ENCODE assay signal across 1 cellular context in the genomic region with DNA sequence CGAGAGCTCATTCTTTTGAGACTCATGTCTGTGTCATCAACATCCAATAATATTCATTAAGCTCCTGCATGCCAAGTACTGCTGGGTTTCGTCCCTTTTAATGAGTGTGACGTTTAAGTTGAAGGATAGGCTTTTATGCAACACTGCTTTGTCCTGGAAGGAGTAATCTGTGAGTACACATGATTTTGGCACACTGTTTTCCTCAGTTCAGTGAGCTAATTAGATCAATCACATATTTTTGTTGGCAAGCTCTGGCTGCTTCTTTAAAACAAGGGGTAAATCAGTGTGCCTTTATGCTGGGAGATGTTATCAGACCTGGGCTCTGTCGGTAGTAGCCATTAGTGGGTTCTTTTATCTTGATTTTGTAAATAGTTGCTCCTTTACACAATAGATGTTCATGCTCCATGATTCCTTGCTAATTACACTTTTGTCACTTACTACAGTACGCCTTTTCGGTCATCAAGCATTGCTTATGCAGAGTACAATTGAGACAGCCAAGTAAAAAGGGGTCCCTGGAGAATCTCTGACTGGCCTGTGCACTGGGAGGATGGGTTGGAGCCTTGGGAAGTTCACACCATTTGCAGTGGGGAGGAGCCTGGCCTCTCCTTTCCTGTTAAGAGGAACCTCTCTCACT.
A peak's percentile ranks its signal among the peaks of the same experiment; 100 is the strongest.
TF ChIP-seq lines count a peak whose summit lies in the region.

No MANE protein-coding gene starts in this region.

TF ChIP-seq in HEK293, 187 proteins besides CTCF, POLR2A, EP300 and RAD21 (continued from another document and continues in another):
- no peak for TF ChIP-seq ZNF473 (tag by site-specific recombination; IDR thresholded peaks at IDR 0.05)
- TF ChIP-seq YY2 (tag by site-specific recombination; IDR thresholded peaks at IDR 0.05) = no peak
- TF ChIP-seq ZNF324 (tag by site-specific recombination; IDR thresholded peaks at IDR 0.05) = no peak
- TF ChIP-seq ZBTB48 (tag by site-specific recombination; IDR thresholded peaks at IDR 0.05) = no peak
- no peak for TF ChIP-seq ZNF174 (tag by site-specific recombination; IDR thresholded peaks at IDR 0.05)
- peak; percentile 82 for TF ChIP-seq ZXDB (tag by site-specific recombination; IDR thresholded peaks at IDR 0.05)
- TF ChIP-seq, protein P1, sequence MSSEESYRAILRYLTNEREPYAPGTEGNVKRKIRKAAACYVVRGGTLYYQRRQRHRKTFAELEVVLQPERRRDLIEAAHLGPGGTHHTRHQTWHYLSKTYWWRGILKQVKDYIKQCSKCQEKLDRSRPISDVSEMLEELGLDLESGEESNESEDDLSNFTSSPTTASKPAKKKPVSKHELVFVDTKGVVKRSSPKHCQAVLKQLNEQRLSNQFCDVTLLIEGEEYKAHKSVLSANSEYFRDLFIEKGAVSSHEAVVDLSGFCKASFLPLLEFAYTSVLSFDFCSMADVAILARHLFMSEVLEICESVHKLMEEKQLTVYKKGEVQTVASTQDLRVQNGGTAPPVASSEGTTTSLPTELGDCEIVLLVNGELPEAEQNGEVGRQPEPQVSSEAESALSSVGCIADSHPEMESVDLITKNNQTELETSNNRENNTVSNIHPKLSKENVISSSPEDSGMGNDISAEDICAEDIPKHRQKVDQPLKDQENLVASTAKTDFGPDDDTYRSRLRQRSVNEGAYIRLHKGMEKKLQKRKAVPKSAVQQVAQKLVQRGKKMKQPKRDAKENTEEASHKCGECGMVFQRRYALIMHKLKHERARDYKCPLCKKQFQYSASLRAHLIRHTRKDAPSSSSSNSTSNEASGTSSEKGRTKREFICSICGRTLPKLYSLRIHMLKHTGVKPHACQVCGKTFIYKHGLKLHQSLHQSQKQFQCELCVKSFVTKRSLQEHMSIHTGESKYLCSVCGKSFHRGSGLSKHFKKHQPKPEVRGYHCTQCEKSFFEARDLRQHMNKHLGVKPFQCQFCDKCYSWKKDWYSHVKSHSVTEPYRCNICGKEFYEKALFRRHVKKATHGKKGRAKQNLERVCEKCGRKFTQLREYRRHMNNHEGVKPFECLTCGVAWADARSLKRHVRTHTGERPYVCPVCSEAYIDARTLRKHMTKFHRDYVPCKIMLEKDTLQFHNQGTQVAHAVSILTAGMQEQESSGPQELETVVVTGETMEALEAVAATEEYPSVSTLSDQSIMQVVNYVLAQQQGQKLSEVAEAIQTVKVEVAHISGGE (tag by site-specific recombination; conservative IDR thresholded peaks at IDR 0.05; ENCODE audit: low read depth) = no peak
- TF ChIP-seq ZNF132 (tag by site-specific recombination; IDR thresholded peaks at IDR 0.05; ENCODE audit: borderline replicate concordance) = no peak
- no peak for TF ChIP-seq ZNF776 (tag by site-specific recombination; IDR thresholded peaks at IDR 0.05; ENCODE audit: borderline replicate concordance)
- TF ChIP-seq ZNF777 (tag by site-specific recombination; IDR thresholded peaks at IDR 0.05; ENCODE audit: borderline replicate concordance) = no peak
- TF ChIP-seq, protein P2, sequence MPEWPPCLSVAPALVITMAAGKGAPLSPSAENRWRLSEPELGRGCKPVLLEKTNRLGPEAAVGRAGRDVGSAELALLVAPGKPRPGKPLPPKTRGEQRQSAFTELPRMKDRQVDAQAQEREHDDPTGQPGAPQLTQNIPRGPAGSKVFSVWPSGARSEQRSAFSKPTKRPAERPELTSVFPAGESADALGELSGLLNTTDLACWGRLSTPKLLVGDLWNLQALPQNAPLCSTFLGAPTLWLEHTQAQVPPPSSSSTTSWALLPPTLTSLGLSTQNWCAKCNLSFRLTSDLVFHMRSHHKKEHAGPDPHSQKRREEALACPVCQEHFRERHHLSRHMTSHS (tag by site-specific recombination; IDR thresholded peaks at IDR 0.05) = 0 out of 2 replicates have a peak, but pooled peaks have one; percentile 20
- TF ChIP-seq ZNF391 (tag by site-specific recombination; IDR thresholded peaks at IDR 0.05; ENCODE audit: borderline replicate concordance, low read depth) = peak; percentile 81
- TF ChIP-seq BCL11A (tag by site-specific recombination; IDR thresholded peaks at IDR 0.05; ENCODE audit: low read depth) = peak; percentile 54; the same call in 1 of the 2 replicates
- TF ChIP-seq ZNF24 (tag by site-specific recombination; IDR thresholded peaks at IDR 0.05) = peak; percentile 88
- TF ChIP-seq ZNF211 (tag by site-specific recombination; IDR thresholded peaks at IDR 0.05; ENCODE audit: low read depth) = no peak
- TF ChIP-seq, protein P3, sequence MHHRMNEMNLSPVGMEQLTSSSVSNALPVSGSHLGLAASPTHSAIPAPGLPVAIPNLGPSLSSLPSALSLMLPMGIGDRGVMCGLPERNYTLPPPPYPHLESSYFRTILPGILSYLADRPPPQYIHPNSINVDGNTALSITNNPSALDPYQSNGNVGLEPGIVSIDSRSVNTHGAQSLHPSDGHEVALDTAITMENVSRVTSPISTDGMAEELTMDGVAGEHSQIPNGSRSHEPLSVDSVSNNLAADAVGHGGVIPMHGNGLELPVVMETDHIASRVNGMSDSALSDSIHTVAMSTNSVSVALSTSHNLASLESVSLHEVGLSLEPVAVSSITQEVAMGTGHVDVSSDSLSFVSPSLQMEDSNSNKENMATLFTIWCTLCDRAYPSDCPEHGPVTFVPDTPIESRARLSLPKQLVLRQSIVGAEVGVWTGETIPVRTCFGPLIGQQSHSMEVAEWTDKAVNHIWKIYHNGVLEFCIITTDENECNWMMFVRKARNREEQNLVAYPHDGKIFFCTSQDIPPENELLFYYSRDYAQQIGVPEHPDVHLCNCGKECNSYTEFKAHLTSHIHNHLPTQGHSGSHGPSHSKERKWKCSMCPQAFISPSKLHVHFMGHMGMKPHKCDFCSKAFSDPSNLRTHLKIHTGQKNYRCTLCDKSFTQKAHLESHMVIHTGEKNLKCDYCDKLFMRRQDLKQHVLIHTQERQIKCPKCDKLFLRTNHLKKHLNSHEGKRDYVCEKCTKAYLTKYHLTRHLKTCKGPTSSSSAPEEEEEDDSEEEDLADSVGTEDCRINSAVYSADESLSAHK (tag by site-specific recombination; IDR thresholded peaks at IDR 0.05) = peak; percentile 75; the same call in 1 of the 2 replicates
- TF ChIP-seq MYNN (tag by site-specific recombination; IDR thresholded peaks at IDR 0.05; ENCODE audit: borderline replicate concordance) = peak; percentile 88
- TF ChIP-seq, protein P4, sequence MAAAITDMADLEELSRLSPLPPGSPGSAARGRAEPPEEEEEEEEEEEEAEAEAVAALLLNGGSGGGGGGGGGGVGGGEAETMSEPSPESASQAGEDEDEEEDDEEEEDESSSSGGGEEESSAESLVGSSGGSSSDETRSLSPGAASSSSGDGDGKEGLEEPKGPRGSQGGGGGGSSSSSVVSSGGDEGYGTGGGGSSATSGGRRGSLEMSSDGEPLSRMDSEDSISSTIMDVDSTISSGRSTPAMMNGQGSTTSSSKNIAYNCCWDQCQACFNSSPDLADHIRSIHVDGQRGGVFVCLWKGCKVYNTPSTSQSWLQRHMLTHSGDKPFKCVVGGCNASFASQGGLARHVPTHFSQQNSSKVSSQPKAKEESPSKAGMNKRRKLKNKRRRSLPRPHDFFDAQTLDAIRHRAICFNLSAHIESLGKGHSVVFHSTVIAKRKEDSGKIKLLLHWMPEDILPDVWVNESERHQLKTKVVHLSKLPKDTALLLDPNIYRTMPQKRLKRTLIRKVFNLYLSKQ (tag by site-specific recombination; IDR thresholded peaks at IDR 0.05; ENCODE audit: borderline replicate concordance) = no peak
- TF ChIP-seq ZNF354C (tag by site-specific recombination; IDR thresholded peaks at IDR 0.05; ENCODE audit: borderline replicate concordance, low read depth) = no peak
- TF ChIP-seq, protein P5, sequence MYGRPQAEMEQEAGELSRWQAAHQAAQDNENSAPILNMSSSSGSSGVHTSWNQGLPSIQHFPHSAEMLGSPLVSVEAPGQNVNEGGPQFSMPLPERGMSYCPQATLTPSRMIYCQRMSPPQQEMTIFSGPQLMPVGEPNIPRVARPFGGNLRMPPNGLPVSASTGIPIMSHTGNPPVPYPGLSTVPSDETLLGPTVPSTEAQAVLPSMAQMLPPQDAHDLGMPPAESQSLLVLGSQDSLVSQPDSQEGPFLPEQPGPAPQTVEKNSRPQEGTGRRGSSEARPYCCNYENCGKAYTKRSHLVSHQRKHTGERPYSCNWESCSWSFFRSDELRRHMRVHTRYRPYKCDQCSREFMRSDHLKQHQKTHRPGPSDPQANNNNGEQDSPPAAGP (tag by site-specific recombination; IDR thresholded peaks at IDR 0.05) = peak; percentile 61
- TF ChIP-seq ZNF629 (tag by site-specific recombination; IDR thresholded peaks at IDR 0.05) = peak; percentile 98
- peak; percentile 73 for TF ChIP-seq ZEB2 (tag by site-specific recombination; IDR thresholded peaks at IDR 0.05)
- no peak for TF ChIP-seq REPIN1 (tag by site-specific recombination; IDR thresholded peaks at IDR 0.05; ENCODE audit: low read depth)
- TF ChIP-seq ZFP69B (tag by site-specific recombination; IDR thresholded peaks at IDR 0.05) = peak; percentile 40; the same call in 1 of the 2 replicates
- TF ChIP-seq, protein P6, sequence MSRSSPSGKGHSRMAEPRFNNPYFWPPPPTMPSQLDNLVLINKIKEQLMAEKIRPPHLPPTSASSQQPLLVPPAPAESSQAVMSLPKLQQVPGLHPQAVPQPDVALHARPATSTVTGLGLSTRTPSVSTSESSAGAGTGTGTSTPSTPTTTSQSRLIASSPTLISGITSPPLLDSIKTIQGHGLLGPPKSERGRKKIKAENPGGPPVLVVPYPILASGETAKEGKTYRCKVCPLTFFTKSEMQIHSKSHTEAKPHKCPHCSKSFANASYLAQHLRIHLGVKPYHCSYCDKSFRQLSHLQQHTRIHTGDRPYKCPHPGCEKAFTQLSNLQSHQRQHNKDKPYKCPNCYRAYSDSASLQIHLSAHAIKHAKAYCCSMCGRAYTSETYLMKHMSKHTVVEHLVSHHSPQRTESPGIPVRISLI (tag by site-specific recombination; IDR thresholded peaks at IDR 0.05) = no peak
- no peak for TF ChIP-seq ZNF596 (tag by site-specific recombination; IDR thresholded peaks at IDR 0.05)
- TF ChIP-seq ZNF555 (tag by site-specific recombination; conservative IDR thresholded peaks at IDR 0.05) = no peak
- no peak for TF ChIP-seq ZNF514 (tag by site-specific recombination; IDR thresholded peaks at IDR 0.05)
- TF ChIP-seq ZNF350 (tag by site-specific recombination; IDR thresholded peaks at IDR 0.05) = no peak
- TF ChIP-seq ZNF585B (tag by site-specific recombination; IDR thresholded peaks at IDR 0.05) = no peak
- TF ChIP-seq, protein P7, sequence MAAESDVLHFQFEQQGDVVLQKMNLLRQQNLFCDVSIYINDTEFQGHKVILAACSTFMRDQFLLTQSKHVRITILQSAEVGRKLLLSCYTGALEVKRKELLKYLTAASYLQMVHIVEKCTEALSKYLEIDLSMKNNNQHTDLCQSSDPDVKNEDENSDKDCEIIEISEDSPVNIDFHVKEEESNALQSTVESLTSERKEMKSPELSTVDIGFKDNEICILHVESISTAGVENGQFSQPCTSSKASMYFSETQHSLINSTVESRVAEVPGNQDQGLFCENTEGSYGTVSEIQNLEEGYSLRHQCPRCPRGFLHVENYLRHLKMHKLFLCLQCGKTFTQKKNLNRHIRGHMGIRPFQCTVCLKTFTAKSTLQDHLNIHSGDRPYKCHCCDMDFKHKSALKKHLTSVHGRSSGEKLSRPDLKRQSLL (tag by site-specific recombination; IDR thresholded peaks at IDR 0.05) = no peak
- TF ChIP-seq, protein P8, sequence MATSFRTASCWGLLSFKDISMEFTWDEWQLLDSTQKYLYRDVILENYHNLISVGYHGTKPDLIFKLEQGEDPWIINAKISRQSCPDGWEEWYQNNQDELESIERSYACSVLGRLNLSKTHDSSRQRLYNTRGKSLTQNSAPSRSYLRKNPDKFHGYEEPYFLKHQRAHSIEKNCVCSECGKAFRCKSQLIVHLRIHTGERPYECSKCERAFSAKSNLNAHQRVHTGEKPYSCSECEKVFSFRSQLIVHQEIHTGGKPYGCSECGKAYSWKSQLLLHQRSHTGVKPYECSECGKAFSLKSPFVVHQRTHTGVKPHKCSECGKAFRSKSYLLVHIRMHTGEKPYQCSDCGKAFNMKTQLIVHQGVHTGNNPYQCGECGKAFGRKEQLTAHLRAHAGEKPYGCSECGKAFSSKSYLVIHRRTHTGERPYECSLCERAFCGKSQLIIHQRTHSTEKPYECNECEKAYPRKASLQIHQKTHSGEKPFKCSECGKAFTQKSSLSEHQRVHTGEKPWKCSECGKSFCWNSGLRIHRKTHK (tag by site-specific recombination; IDR thresholded peaks at IDR 0.05) = no peak
- no peak for TF ChIP-seq ZNF202 (tag by site-specific recombination; IDR thresholded peaks at IDR 0.05; ENCODE audit: borderline replicate concordance)
- TF ChIP-seq, protein P9, sequence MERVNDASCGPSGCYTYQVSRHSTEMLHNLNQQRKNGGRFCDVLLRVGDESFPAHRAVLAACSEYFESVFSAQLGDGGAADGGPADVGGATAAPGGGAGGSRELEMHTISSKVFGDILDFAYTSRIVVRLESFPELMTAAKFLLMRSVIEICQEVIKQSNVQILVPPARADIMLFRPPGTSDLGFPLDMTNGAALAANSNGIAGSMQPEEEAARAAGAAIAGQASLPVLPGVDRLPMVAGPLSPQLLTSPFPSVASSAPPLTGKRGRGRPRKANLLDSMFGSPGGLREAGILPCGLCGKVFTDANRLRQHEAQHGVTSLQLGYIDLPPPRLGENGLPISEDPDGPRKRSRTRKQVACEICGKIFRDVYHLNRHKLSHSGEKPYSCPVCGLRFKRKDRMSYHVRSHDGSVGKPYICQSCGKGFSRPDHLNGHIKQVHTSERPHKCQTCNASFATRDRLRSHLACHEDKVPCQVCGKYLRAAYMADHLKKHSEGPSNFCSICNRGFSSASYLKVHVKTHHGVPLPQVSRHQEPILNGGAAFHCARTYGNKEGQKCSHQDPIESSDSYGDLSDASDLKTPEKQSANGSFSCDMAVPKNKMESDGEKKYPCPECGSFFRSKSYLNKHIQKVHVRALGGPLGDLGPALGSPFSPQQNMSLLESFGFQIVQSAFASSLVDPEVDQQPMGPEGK (tag by site-specific recombination; IDR thresholded peaks at IDR 0.05) = 0 out of 2 replicates have a peak, but pooled peaks have one; percentile 43
- TF ChIP-seq ZNF157 (tag by site-specific recombination; IDR thresholded peaks at IDR 0.05) = peak; percentile 70
- TF ChIP-seq ZNF223 (tag by site-specific recombination; IDR thresholded peaks at IDR 0.05) = no peak
- TF ChIP-seq ZNF510 (tag by site-specific recombination; IDR thresholded peaks at IDR 0.05; ENCODE audit: insufficient replicate concordance) = no peak
- peak; percentile 84 for TF ChIP-seq ZNF10 (tag by site-specific recombination; IDR thresholded peaks at IDR 0.05)
- TF ChIP-seq, protein P10, sequence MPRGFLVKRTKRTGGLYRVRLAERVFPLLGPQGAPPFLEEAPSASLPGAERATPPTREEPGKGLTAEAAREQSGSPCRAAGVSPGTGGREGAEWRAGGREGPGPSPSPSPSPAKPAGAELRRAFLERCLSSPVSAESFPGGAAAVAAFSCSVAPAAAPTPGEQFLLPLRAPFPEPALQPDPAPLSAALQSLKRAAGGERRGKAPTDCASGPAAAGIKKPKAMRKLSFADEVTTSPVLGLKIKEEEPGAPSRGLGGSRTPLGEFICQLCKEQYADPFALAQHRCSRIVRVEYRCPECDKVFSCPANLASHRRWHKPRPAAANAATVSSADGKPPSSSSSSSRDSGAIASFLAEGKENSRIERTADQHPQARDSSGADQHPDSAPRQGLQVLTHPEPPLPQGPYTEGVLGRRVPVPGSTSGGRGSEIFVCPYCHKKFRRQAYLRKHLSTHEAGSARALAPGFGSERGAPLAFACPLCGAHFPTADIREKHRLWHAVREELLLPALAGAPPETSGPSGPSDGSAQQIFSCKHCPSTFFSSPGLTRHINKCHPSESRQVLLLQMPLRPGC (tag by site-specific recombination; IDR thresholded peaks at IDR 0.05) = no peak; the same call in 1 of the 2 replicates
- TF ChIP-seq ZNF175 (tag by site-specific recombination; IDR thresholded peaks at IDR 0.05) = no peak
- peak; percentile 80 for TF ChIP-seq ZBTB21 (tag by site-specific recombination; IDR thresholded peaks at IDR 0.05)
- 0 out of 2 replicates have a peak, but pooled peaks have one; percentile 44 for TF ChIP-seq ZNF366 (tag by site-specific recombination; conservative IDR thresholded peaks at IDR 0.05)
- TF ChIP-seq ZNF664 (tag by site-specific recombination; IDR thresholded peaks at IDR 0.05) = no peak
- no peak for TF ChIP-seq ZNF792 (tag by site-specific recombination; IDR thresholded peaks at IDR 0.05)
- no peak for TF ChIP-seq ZFP37 (tag by site-specific recombination; IDR thresholded peaks at IDR 0.05)
